Comparison of ENCODE assay signal across 9 cellular contexts in the genomic region with DNA sequence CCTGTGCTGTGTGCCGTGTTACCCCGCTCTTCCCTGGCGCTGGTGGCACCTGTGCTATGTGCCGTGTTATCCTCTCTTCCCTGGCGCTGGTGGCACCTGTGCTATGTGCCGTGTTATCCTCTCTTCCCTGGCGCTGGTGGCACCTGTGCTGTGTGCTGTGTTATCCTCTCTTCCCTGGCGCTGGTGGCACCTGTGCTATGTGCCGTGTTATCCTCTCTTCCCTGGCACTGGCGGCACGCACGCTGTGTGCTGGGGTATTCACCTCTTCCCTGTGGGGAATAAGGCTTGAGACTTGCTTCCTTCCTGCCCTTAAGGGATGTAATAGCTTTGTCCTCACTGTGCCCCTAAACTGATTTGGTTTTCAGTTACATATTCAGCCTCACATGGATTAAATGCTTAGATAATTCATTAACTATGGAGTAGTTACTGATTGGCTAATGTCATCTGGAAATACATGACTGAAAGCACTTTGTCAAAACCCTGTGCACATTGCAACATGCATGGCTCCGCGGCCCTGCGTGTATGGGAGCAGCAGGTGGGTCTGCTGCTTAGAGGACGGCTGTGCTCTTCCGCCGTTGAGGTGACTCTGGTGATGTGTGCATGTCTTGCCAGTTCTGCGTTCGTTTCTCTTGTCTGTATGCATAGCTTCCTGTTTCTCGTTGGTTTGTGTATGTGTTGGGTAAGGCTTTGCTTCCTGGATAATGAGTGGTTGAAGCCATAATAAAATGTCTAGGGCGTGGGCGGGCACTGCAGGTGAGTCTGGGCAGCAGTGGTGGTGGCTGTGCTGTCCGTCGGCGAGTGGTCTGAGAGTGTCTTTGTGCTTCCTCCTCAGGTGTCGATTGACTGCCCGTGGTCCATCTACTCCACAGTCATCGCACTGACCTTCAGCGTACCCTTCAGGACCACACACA. TPM values are rescaled to one million over a fixed set of nuclear protein-coding genes. Genes with fewer than 3 reads are reported as not detected.
DNase-seq lines count a peak whose midpoint lies in the region; ATAC-seq and TF ChIP-seq lines count a peak whose summit lies in the region.
"Had no signal": no experiment of that assay in that cellular context is flagged by ENCODE, and none has a peak within 500 bp of the region (broad histone marks: within the 10 kb centered on the region; RNA-seq: fewer than 3 reads in every experiment).

No MANE protein-coding gene starts in this region.

- DNase-seq in CD1c-positive myeloid dendritic cell (ENCODE audit: extremely low spot score), result peak; percentile 28
- DNase-seq in activated T-helper 1 cell treated with anti-CD3 and anti-CD28 coated beads, Interleukin-12 subunit alpha, Interleukin-12 subunit beta, Interleukin-2, Interleukin-4 antibody, amounts not matched to agents 30 ng/mL and 10 ng/mL and 1 ng/mL, durations not matched to agents 14 hours and 24 hours and 36 hours (ENCODE audit: low spot score), result peak; percentile 39
- peak; percentile 81 for DNase-seq in mesenteric fat pad (ENCODE audit: low spot score)
- no peak for DNase-seq in MM.1S
- no peak for DNase-seq in HUDEP-2 (lab: John Stamatoyannopoulos, UW; ENCODE audit: unreplicated experiment in 76 of 76)
- no peak for DNase-seq in NCI-H345 (lab: John Stamatoyannopoulos, UW)
- DNase-seq in smooth muscle cell (lab: John Stamatoyannopoulos, UW; ENCODE audit: unreplicated experiment), result no peak
- DNase-seq: NCI-H82 had no signal

- H3F3A ChIP-seq in MM.1S (ENCODE audit: insufficient read depth, low read length) (no peaks in the 10 kb centered on the region), smooth muscle cell (ENCODE audit: low read depth) (no peaks in the 10 kb centered on the region)

- H3K4me3 ChIP-seq in MM.1S (ENCODE audit: low read length) (no peak overlapping the region), smooth muscle cell (no peak overlapping the region)

- intact Hi-C loops in activated T-helper 1 cell treated with anti-CD3 and anti-CD28 coated beads, Interleukin-12 subunit alpha, Interleukin-12 subunit beta, Interleukin-2, Interleukin-4 antibody, amounts not matched to agents 30 ng/mL and 10 ng/mL and 1 ng/mL, durations not matched to agents 14 hours and 24 hours and 36 hours (cut with micrococcal nuclease), result no loop called here

- no peak overlapping the region for H2AFZ ChIP-seq in MM.1S (ENCODE audit: low read length)
- no peak overlapping the region for H2AFZ ChIP-seq in smooth muscle cell (ENCODE audit: low read depth)

- H3K27me3 ChIP-seq in MM.1S (replicated peaks; ENCODE audit: insufficient read depth, low read length), result no peaks in the 10 kb centered on the region
- no peaks in the 10 kb centered on the region for H3K27me3 ChIP-seq in smooth muscle cell (ENCODE audit: low read depth)

- H3K9ac ChIP-seq in MM.1S (ENCODE audit: low read length) (no peak overlapping the region), smooth muscle cell (ENCODE audit: low read depth) (no peak overlapping the region)

- H3K9me3 ChIP-seq in MM.1S (replicated peaks; ENCODE audit: insufficient read depth, low read length) (no peaks in the 10 kb centered on the region), smooth muscle cell (replicated peaks; ENCODE audit: low read depth) (no peaks in the 10 kb centered on the region)

- no peaks in the 10 kb centered on the region for H3K4me1 ChIP-seq in MM.1S (ENCODE audit: low read length)
- no peaks in the 10 kb centered on the region for H3K4me1 ChIP-seq in smooth muscle cell (ENCODE audit: low read depth)

- peak; percentile 70 for ATAC-seq in HG02981 (IDR thresholded peaks at IDR 0.05; ENCODE audit: unreplicated experiment)

- H3K79me2 ChIP-seq in MM.1S (ENCODE audit: low read length), result peaks cover 6% of the 10 kb centered on the region; the same call in 1 of the 2 replicates
- H3K79me2 ChIP-seq in smooth muscle cell (ENCODE audit: low read depth), result no peaks in the 10 kb centered on the region

- peak overlapping the region; percentile 87 for H3K27ac Mint-ChIP-seq in activated T-helper 1 cell treated with anti-CD3 and anti-CD28 coated beads, Interleukin-12 subunit alpha, Interleukin-12 subunit beta, Interleukin-2, Interleukin-4 antibody, amounts not matched to agents 30 ng/mL and 10 ng/mL and 1 ng/mL, durations not matched to agents 14 hours and 24 hours and 36 hours

- H3K27me3 Mint-ChIP-seq in activated T-helper 1 cell treated with anti-CD3 and anti-CD28 coated beads, Interleukin-12 subunit alpha, Interleukin-12 subunit beta, Interleukin-2, Interleukin-4 antibody, amounts not matched to agents 30 ng/mL and 10 ng/mL and 1 ng/mL, durations not matched to agents 14 hours and 24 hours and 36 hours (ENCODE audit: insufficient read depth), result no peaks in the 10 kb centered on the region

- no peak for TF ChIP-seq CTCF in MM.1S (IDR thresholded peaks at IDR 0.05; ENCODE audit: low read length)
- no peak for TF ChIP-seq CTCF in smooth muscle cell (IDR thresholded peaks at IDR 0.05; ENCODE audit: borderline replicate concordance, insufficient read depth, poor library complexity, severe bottlenecking)

- H3K4me3 Mint-ChIP-seq in activated T-helper 1 cell treated with anti-CD3 and anti-CD28 coated beads, Interleukin-12 subunit alpha, Interleukin-12 subunit beta, Interleukin-2, Interleukin-4 antibody, amounts not matched to agents 30 ng/mL and 10 ng/mL and 1 ng/mL, durations not matched to agents 14 hours and 24 hours and 36 hours, result peak overlapping the region; percentile 61

- H3K27ac ChIP-seq in MM.1S (ENCODE audit: low read length) (no peak overlapping the region), smooth muscle cell (ENCODE audit: low read depth) (no peak overlapping the region)

- no peak overlapping the region for H3K4me2 ChIP-seq in MM.1S (ENCODE audit: low read depth, low read length)
- H3K4me2 ChIP-seq in smooth muscle cell, result no peak overlapping the region

- peaks cover 70% of the 10 kb centered on the region for H3K36me3 Mint-ChIP-seq in activated T-helper 1 cell treated with anti-CD3 and anti-CD28 coated beads, Interleukin-12 subunit alpha, Interleukin-12 subunit beta, Interleukin-2, Interleukin-4 antibody, amounts not matched to agents 30 ng/mL and 10 ng/mL and 1 ng/mL, durations not matched to agents 14 hours and 24 hours and 36 hours (ENCODE audit: low read depth)

- H4K20me1 ChIP-seq in MM.1S (ENCODE audit: insufficient read depth, low read length) (no peaks in the 10 kb centered on the region), smooth muscle cell (ENCODE audit: low read depth) (no peaks in the 10 kb centered on the region)

- H3K36me3 ChIP-seq in MM.1S (replicated peaks; ENCODE audit: insufficient read depth, low read length) (peaks cover 11% of the 10 kb centered on the region), smooth muscle cell (ENCODE audit: low read depth) (peaks cover 5% of the 10 kb centered on the region)

- H3K9me3 Mint-ChIP-seq in activated T-helper 1 cell treated with anti-CD3 and anti-CD28 coated beads, Interleukin-12 subunit alpha, Interleukin-12 subunit beta, Interleukin-2, Interleukin-4 antibody, amounts not matched to agents 30 ng/mL and 10 ng/mL and 1 ng/mL, durations not matched to agents 14 hours and 24 hours and 36 hours, result no peaks in the 10 kb centered on the region

- peaks cover 66% of the 10 kb centered on the region for H3K4me1 Mint-ChIP-seq in activated T-helper 1 cell treated with anti-CD3 and anti-CD28 coated beads, Interleukin-12 subunit alpha, Interleukin-12 subunit beta, Interleukin-2, Interleukin-4 antibody, amounts not matched to agents 30 ng/mL and 10 ng/mL and 1 ng/mL, durations not matched to agents 14 hours and 24 hours and 36 hours (ENCODE audit: low read depth)

- 98% methylated on average over 30 of the region's 30 CpGs for WGBS in smooth muscle cell (ENCODE audit: low lambda C conversion rate)

- H3K9me2 ChIP-seq in MM.1S (replicated peaks; ENCODE audit: insufficient read depth, low read length), result no peaks in the 10 kb centered on the region

RNA-seq across cellular contexts. Expression of a gene that starts 17.9 kb away (rescaled TPM):
- 11.9 and 15.1 TPM in 2 replicates for total RNA-seq in activated T-helper 1 cell treated with anti-CD3 and anti-CD28 coated beads, Interleukin-12 subunit alpha, Interleukin-12 subunit beta, Interleukin-2, Interleukin-4 antibody, amounts not matched to agents 30 ng/mL and 10 ng/mL and 1 ng/mL, durations not matched to agents 14 hours and 24 hours and 36 hours
- total RNA-seq in mesenteric fat pad, result 3.6 TPM
- 1.4 and 10.9 TPM in 2 replicates for total RNA-seq in smooth muscle cell
- 0.38 and 0.76 TPM in 2 replicates for polyA plus RNA-seq in smooth muscle cell

RNA-seq across cellular contexts. Expression of a gene that starts 44.2 kb away (rescaled TPM):
- 9.5 and 13.8 TPM in 2 replicates for total RNA-seq in activated T-helper 1 cell treated with anti-CD3 and anti-CD28 coated beads, Interleukin-12 subunit alpha, Interleukin-12 subunit beta, Interleukin-2, Interleukin-4 antibody, amounts not matched to agents 30 ng/mL and 10 ng/mL and 1 ng/mL, durations not matched to agents 14 hours and 24 hours and 36 hours
- total RNA-seq in mesenteric fat pad (10.8 TPM), smooth muscle cell (5.8 and 6.3 TPM in 2 replicates)
- polyA plus RNA-seq in smooth muscle cell, result 4.1 and 4.6 TPM in 2 replicates

Comparison
In these comparisons a context has a peak if more than half of its experiments do, and no peak if none do; other contexts are left out.
1. DNase-seq: peak in CD1c-positive myeloid dendritic cell (single experiment), activated T-helper 1 cell treated with anti-CD3 and anti-CD28 coated beads, Interleukin-12 subunit alpha, Interleukin-12 subunit beta, Interleukin-2, Interleukin-4 antibody, amounts not matched to agents 30 ng/mL and 10 ng/mL and 1 ng/mL, durations not matched to agents 14 hours and 24 hours and 36 hours (single experiment) and mesenteric fat pad (single experiment); none in MM.1S (single experiment), HUDEP-2 (0 of 76), NCI-H345 (single experiment) and smooth muscle cell (single experiment).